ENCODE assay signal across 21 cellular contexts in the genomic region with DNA sequence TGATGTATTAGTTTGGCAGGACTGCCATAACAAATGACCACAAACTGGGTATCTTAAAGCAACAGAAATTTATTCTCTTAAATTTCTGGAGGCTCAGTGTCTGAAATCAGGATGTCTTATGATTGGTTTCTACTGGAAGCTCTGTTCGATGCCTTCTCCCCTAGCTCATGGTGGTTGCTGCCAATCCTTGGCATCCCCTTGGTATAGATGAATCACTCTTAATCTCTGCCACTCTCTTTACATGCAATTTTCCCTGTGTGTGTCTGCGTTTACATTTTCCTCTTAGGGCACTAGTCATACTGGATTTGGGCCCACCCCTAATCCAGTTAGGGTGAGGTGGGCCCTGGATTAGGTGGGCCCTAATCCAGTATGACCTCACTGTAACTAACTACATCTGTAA.
"Had no signal": no experiment of that assay in that cellular context is flagged by ENCODE, and none has a peak within 500 bp of the region (broad histone marks: within the 10 kb centered on the region; RNA-seq: fewer than 3 reads in every experiment).

No MANE protein-coding gene starts in this region.

- H3K36me3 ChIP-seq: WERI-Rb-1 had no signal

- ATAC-seq: lower lobe of right lung; natural killer cell treated with Interleukin-12 subunit alpha and Interleukin-12 subunit beta and Interleukin-15 and Interleukin-18, amount 100 ng/mL, for 72 hours; stimulated activated naive CD8-positive, alpha-beta T cell treated with anti-CD3 and anti-CD28 coated beads, Interleukin-15, Interleukin-2, amounts not matched to agents 100 U/mL and 50 U/mL, for 24 hours had no signal

- H3K27ac ChIP-seq: esophagus squamous epithelium, lower lobe of right lung, upper lobe of left lung, WERI-Rb-1 had no signal

- H3K9me3 ChIP-seq: esophagus squamous epithelium, lower lobe of right lung, upper lobe of left lung had no signal

- H3K27me3 ChIP-seq: esophagus squamous epithelium, upper lobe of left lung had no signal

- H3K4me1 ChIP-seq: lower lobe of right lung, upper lobe of left lung had no signal

- H3K4me3 ChIP-seq: esophagus squamous epithelium, lower lobe of right lung, upper lobe of left lung had no signal

- DNase-seq: activated CD4-positive, alpha-beta T cell treated with anti-CD3 and anti-CD28 coated beads for 1 hour; activated CD8-positive, alpha-beta memory T cell treated with anti-CD3 and anti-CD28 coated beads for 24 hours; activated CD8-positive, alpha-beta memory T cell treated with anti-CD3 and anti-CD28 coated beads, Interleukin-2, amount 50 U/mL, for 48 hours; activated effector memory CD4-positive, alpha-beta T cell treated with anti-CD3 and anti-CD28 coated beads, Interleukin-2, amount 50 U/mL, for 16 hours; activated naive CD4-positive, alpha-beta T cell treated with anti-CD3 and anti-CD28 coated beads, Interleukin-2, amount 50 U/mL, for 16 hours; activated T-cell treated with anti-CD3 and anti-CD28 coated beads, Interleukin-2, amount 50 U/mL, for 48 hours; aorta; dermis blood vessel endothelial cell; effector memory CD4-positive, alpha-beta T cell; esophagus squamous epithelium; head of caudate nucleus; lower lobe of right lung; retina; stimulated activated CD4-positive, alpha-beta T cell treated with anti-CD3 and anti-CD28 coated beads, Interleukin-12 subunit alpha, Interleukin-12 subunit beta, amount 100 ng/mL, for 4 hours; stimulated activated CD4-positive, alpha-beta T cell treated with anti-CD3 and anti-CD28 coated beads, Interleukin-1b, Interleukin-23, amount 100 ng/mL, for 48 hours; stimulated activated naive CD8-positive, alpha-beta T cell treated with anti-CD3 and anti-CD28 coated beads, Interleukin-15, Interleukin-2, amounts not matched to agents 100 U/mL and 50 U/mL, for 24 hours; SW 1271; T-helper 2 cell; upper lobe of left lung; WERI-Rb-1 had no signal
